Comparison of ENCODE assay signal across 8 cellular contexts in genomic region chr10:93435621-93436385, GRCh38. TPM values are rescaled to one million over a fixed set of nuclear protein-coding genes. Genes with fewer than 3 reads are reported as not detected.
DNase-seq lines count a peak whose midpoint lies in the region; FAIRE-seq and TF ChIP-seq lines count a peak whose summit lies in the region.

No MANE protein-coding gene starts in this region.

- peaks cover 21 to 37% (median 34%) of the 10 kb centered on the region in 4 experiments for H3K4me1 ChIP-seq in H1 (replicated peaks in 1 of 4; ENCODE audit: control insufficient read depth in 3 of 4, insufficient read depth in 4 of 4, low read length in 3 of 4)

- H3K4me3 Mint-ChIP-seq in neural crest cell: peak overlapping the region; percentile 71

- no peak overlapping the region; a peak in 2 of 7 replicates for H3K9ac ChIP-seq in H1 (replicated peaks in 1 of 4; ENCODE audit: extremely low read depth in 1 of 4, low read depth in 3 of 4, low read length in 3 of 4)

- no peak for TF ChIP-seq CTCF in H1 (IDR thresholded peaks at IDR 0.05; ENCODE audit: control extremely low read depth in 1 of 3, insufficient read depth in 1 of 3, low read depth in 1 of 3, low read length in 3 of 3)
- TF ChIP-seq CTCF in neural crest cell (conservative IDR thresholded peaks at IDR 0.05): no peak

- no peaks in the 10 kb centered on the region for H3K27me3 ChIP-seq in H1 (replicated peaks in 1 of 4; ENCODE audit: control insufficient read depth in 3 of 4, extremely low read depth in 1 of 4, insufficient read depth in 3 of 4, low read length in 3 of 4)

- H2AK5ac ChIP-seq in H1 (ENCODE audit: low read depth, low read length): no peak overlapping the region; the same call in 1 of the 2 replicates

- peak overlapping the region; percentile 95 for H3K27ac Mint-ChIP-seq in neural crest cell (ENCODE audit: unreplicated experiment)

- no peak overlapping the region for H4K8ac ChIP-seq in H1 (ENCODE audit: extremely low read depth, insufficient read depth, low read length)

- DNase-seq in Caki2 (ENCODE audit: low read depth) (peak; percentile 91), NCI-H226 (peak; percentile 26), H1 (ENCODE audit: low read depth in 1 of 2, low spot score in 2 of 2) (no peak), neural crest cell (ENCODE audit: low read depth, low spot score) (no peak), activated T-cell treated with anti-CD3 and anti-CD28 coated beads for 4 hours (no peak), cerebellum (ENCODE audit: low spot score) (no peak), pons (ENCODE audit: low spot score) (no peak)
- DNase-seq in activated T-cell treated with anti-CD3 and anti-CD28 coated beads, Interleukin-2, amount 50 U/mL, for 1 hour: no peak

- H3K79me1 ChIP-seq in H1 (ENCODE audit: low read depth, low read length): no peaks in the 10 kb centered on the region

- H3K36me3 Mint-ChIP-seq in neural crest cell (ENCODE audit: low read depth): no peaks in the 10 kb centered on the region

- peak in 1 of 2 experiments; percentile 65; a peak in 1 of 3 replicates for TF ChIP-seq EP300 in H1 (IDR thresholded peaks at IDR 0.05; ENCODE audit: borderline replicate concordance in 1 of 2, low read depth in 2 of 2, low read length in 2 of 2)

- WGBS in H1 (ENCODE audit: extremely low coverage in 1 of 2, insufficient coverage in 1 of 2, insufficient read length in 1 of 2, insufficient replicate concordance in 2 of 2, low coverage in 1 of 2, low lambda C conversion rate in 2 of 2, missing lambda C conversion rate in 1 of 2), 2 experiments: 38% methylated on average over 5 of the region's 5 CpGs; no CpG with 5 or more reads in 1 of the 2 experiments

- H3K27ac ChIP-seq in H1 (ENCODE audit: low read depth, low read length): peak overlapping the region; percentile 61

- H2BK12ac ChIP-seq in H1 (ENCODE audit: low read depth, low read length): peak overlapping the region; percentile 84

- H3K4me2 ChIP-seq in H1 (ENCODE audit: insufficient read depth in 1 of 2, low read depth in 2 of 2, low read length in 2 of 2): peak overlapping the region; percentile 15 to 52; a peak in 3 of 4 replicates

- H3K14ac ChIP-seq in H1 (ENCODE audit: insufficient read length): no peak overlapping the region

- no peak for TF ChIP-seq RAD21 in H1 (IDR thresholded peaks at IDR 0.05 in 1 of 2, conservative IDR thresholded peaks at IDR 0.05 in 1 of 2; ENCODE audit: low read depth in 2 of 2, low read length in 2 of 2)

- no peaks in the 10 kb centered on the region for H3K9me3 ChIP-seq in H1 (ENCODE audit: insufficient read depth in 2 of 2, low read depth in 1 of 2, low read length in 1 of 2)

- peak in 1 of 2 experiments; percentile 58; a peak in 2 of 3 replicates for TF ChIP-seq POLR2A in H1 (IDR thresholded peaks at IDR 0.05; ENCODE audit: control extremely low read depth in 1 of 2, low read depth in 2 of 2, low read length in 2 of 2)

- H3K9me3 Mint-ChIP-seq in neural crest cell: no peaks in the 10 kb centered on the region

- H3K36me3 ChIP-seq in H1 (ENCODE audit: control insufficient read depth in 2 of 4, insufficient read depth in 4 of 4, low read length in 3 of 4): no peaks in the 10 kb centered on the region

- peak overlapping the region; percentile 18 for H4K91ac ChIP-seq in H1 (replicated peaks; ENCODE audit: insufficient read length, low read length)

- no peaks in the 10 kb centered on the region for H4K20me1 ChIP-seq in H1 (replicated peaks in 1 of 2; ENCODE audit: control insufficient read depth in 1 of 2, insufficient read depth in 2 of 2, low read length in 2 of 2)

- H3K23me2 ChIP-seq in H1 (ENCODE audit: low read depth, low read length): no peaks in the 10 kb centered on the region; the same call in 1 of the 2 replicates

- H2BK5ac ChIP-seq in H1 (ENCODE audit: low read depth, low read length): peak overlapping the region; percentile 67; the same call in 1 of the 2 replicates

- H3K56ac ChIP-seq in H1 (replicated peaks; ENCODE audit: insufficient read length, low read depth, low read length): no peak overlapping the region

- in situ Hi-C loops in Caki2 (cut with HindIII; ENCODE audit: low pct_unique_long_range_greater_than_20kb, low sequenced_read_pairs): no loop called here

- H2AFZ ChIP-seq in H1 (ENCODE audit: low read length): no peak overlapping the region

- no peak overlapping the region for H2BK120ac ChIP-seq in H1 (replicated peaks; ENCODE audit: low read depth, low read length)

- no peak overlapping the region for H3K18ac ChIP-seq in H1 (ENCODE audit: extremely low read depth, low read length)

- 0 out of 2 replicates have a peak overlapping the region, but pooled peaks have one; percentile 29 for H2BK20ac ChIP-seq in H1 (ENCODE audit: low read length)

- H3K4me1 Mint-ChIP-seq in neural crest cell: peaks cover 68% of the 10 kb centered on the region

- H4K5ac ChIP-seq in H1 (ENCODE audit: insufficient read length, low read depth, low read length): peak overlapping the region; percentile 32

- H3K4ac ChIP-seq in H1 (replicated peaks; ENCODE audit: insufficient read length, low read depth, low read length): no peak overlapping the region

- CTCF ChIA-PET in H1 (lab: Charles Lee; ENCODE audit: partially characterized antibody): interaction anchor here (0.6 to 1.9 kb wide), 5 partner anchors 9 to 47 kb away, joined by 3 to 12 read pairs (median 4); partner anchors contain the start of gene MYOF

- H2BK15ac ChIP-seq in H1 (ENCODE audit: low read length): no peak overlapping the region

- POLR2A ChIA-PET in H1 (lab: Charles Lee; ENCODE audit: partially characterized antibody): interaction anchor here (1.0 to 3.9 kb wide), 3 partner anchors 10 to 26 kb away, joined by 3 to 22 read pairs (median 3); no protein-coding TSS in a partner anchor

- H3K27me3 Mint-ChIP-seq in neural crest cell (ENCODE audit: low read depth): no peaks in the 10 kb centered on the region

- H3K23ac ChIP-seq in H1 (ENCODE audit: insufficient read length): no peak overlapping the region

- no peaks in the 10 kb centered on the region for H3K79me2 ChIP-seq in H1 (ENCODE audit: control insufficient read depth in 1 of 2, insufficient read depth in 2 of 2, low read length in 2 of 2)

- H3K4me3 ChIP-seq in H1 (ENCODE audit: extremely low read depth in 1 of 4, insufficient read depth in 2 of 4, low read depth in 3 of 4, low read length in 4 of 4): peak overlapping the region in 1 of 4 experiments; percentile 25; a peak in 2 of 8 replicates

- peak; percentile 62 for FAIRE-seq in H1 (lab: Jason Lieb, UNC)

TF ChIP-seq in H1, 55 proteins besides CTCF, POLR2A, EP300 and RAD21 (continues in another document):
- TF ChIP-seq KDM4A (IDR thresholded peaks at IDR 0.05; ENCODE audit: low read depth, low read length, severe bottlenecking): no peak
- TF ChIP-seq SUZ12 (IDR thresholded peaks at IDR 0.05; ENCODE audit: low read length): no peak
- no peak for TF ChIP-seq TCF12 (IDR thresholded peaks at IDR 0.05; ENCODE audit: low read depth, low read length)
- TF ChIP-seq MAFK (IDR thresholded peaks at IDR 0.05; ENCODE audit: low read depth, low read length): no peak
- no peak for TF ChIP-seq POLR2AphosphoS5 (IDR thresholded peaks at IDR 0.05; ENCODE audit: low read depth, low read length)
- TF ChIP-seq CHD1 (IDR thresholded peaks at IDR 0.05; ENCODE audit: low read depth, low read length): no peak
- no peak for TF ChIP-seq NRF1 (IDR thresholded peaks at IDR 0.05; ENCODE audit: low read depth, low read length)
- no peak for TF ChIP-seq USF2 (IDR thresholded peaks at IDR 0.05; ENCODE audit: low read length)
- TF ChIP-seq SRF (IDR thresholded peaks at IDR 0.05; ENCODE audit: low read depth, low read length): peak; percentile 95
- TF ChIP-seq GTF2F1 (IDR thresholded peaks at IDR 0.05; ENCODE audit: borderline replicate concordance, low read depth, low read length): no peak
- no peak for TF ChIP-seq YY1 (IDR thresholded peaks at IDR 0.05; ENCODE audit: low read depth, low read length)
- no peak for TF ChIP-seq CHD2 (IDR thresholded peaks at IDR 0.05; ENCODE audit: low read length)
- no peak for TF ChIP-seq FOSL1 (IDR thresholded peaks at IDR 0.05; ENCODE audit: insufficient read depth, low read depth, low read length)
- TF ChIP-seq EZH2 (IDR thresholded peaks at IDR 0.05; ENCODE audit: low read depth, low read length, severe bottlenecking): no peak
- no peak for TF ChIP-seq GABPA (IDR thresholded peaks at IDR 0.05; ENCODE audit: borderline replicate concordance, insufficient read depth, low read length)
- TF ChIP-seq ASH2L (IDR thresholded peaks at IDR 0.05; ENCODE audit: low read length): peak; percentile 72
- TF ChIP-seq RXRA (IDR thresholded peaks at IDR 0.05; ENCODE audit: insufficient read depth, low read depth, low read length): no peak
- TF ChIP-seq ATF3 (IDR thresholded peaks at IDR 0.05; ENCODE audit: insufficient read depth, low read depth, low read length): no peak
- no peak for TF ChIP-seq CREB1 (IDR thresholded peaks at IDR 0.05)

RNA-seq across cellular contexts. Expression of gene MYOF, which starts 46.3 kb away (rescaled TPM):
- 67.0 and 83.1 TPM in 2 replicates for total RNA-seq in Caki2 (2014; rRNA removed; shearing (Covaris generic); ENCODE audit: low replicate concordance)
- total RNA-seq in H1 (2021; fragmentation: NEBNext Ultra II Directional; extraction: Animal tissue kit (Norgen Biotek cat#: 25700)): 2.3 and 3.2 TPM in 2 replicates
- 0.94 and 0.98 TPM in 2 replicates for polyA plus RNA-seq in H1 (2011; rRNA removed)
- polyA plus RNA-seq in H1 (2011; cell fraction: cytosol; rRNA removed): 1.0 TPM
- 1.2 TPM for polyA plus RNA-seq in H1 (2011; cell fraction: nucleus; rRNA removed)
- 2.3 to 2.8 TPM (median 2.4 TPM) in 4 replicates for polyA plus RNA-seq in H1 (2012, experiment 1 of 2)
- polyA plus RNA-seq in H1 (2012, experiment 2 of 2): 0.09 TPM
- 2.0 TPM for polyA plus RNA-seq in H1 (2013, experiment 1 of 2)
- 2.4 TPM for polyA plus RNA-seq in H1 (2013, experiment 2 of 2)
- polyA minus RNA-seq in H1 (2011; rRNA and poly(A)+ RNA removed): 1.6 and 2.4 TPM in 2 replicates
- 1.0 TPM for polyA minus RNA-seq in H1 (2011; cell fraction: cytosol; rRNA and poly(A)+ RNA removed)
- polyA minus RNA-seq in H1 (2011; cell fraction: nucleus; rRNA and poly(A)+ RNA removed): 1.4 TPM
- 3.9 and 4.0 TPM in 2 replicates for total RNA-seq in neural crest cell
- 8.1 TPM for total RNA-seq in cerebellum

Comparison
In these comparisons a context has a peak if more than half of its experiments do, and no peak if none do; other contexts are left out.
1. DNase-seq: peak in Caki2 (single experiment) and NCI-H226 (single experiment); none in H1 (0 of 2), neural crest cell (single experiment), activated T-cell treated with anti-CD3 and anti-CD28 coated beads for 4 hours (single experiment), activated T-cell treated with anti-CD3 and anti-CD28 coated beads, Interleukin-2, amount 50 U/mL, for 1 hour (single experiment), cerebellum (single experiment) and pons (single experiment).